Comparison of ENCODE assay signal across 19 cellular contexts in genomic region chr4:163592207-163592606, GRCh38.
DNase-seq lines count a peak whose midpoint lies in the region; TF ChIP-seq lines count a peak whose summit lies in the region.
"Had no signal": no experiment of that assay in that cellular context is flagged by ENCODE, and none has a peak within 500 bp of the region (broad histone marks: within the 10 kb centered on the region; RNA-seq: fewer than 3 reads in every experiment).

No MANE protein-coding gene starts in this region.

- H4K20me1 ChIP-seq in mammary epithelial cell (ENCODE audit: insufficient read depth, low read length) = no peaks in the 10 kb centered on the region

- WGBS in mammary epithelial cell (ENCODE audit: low coverage, missing lambda C conversion rate) = 45% methylated on average over 2 of the region's 2 CpGs
- WGBS in suprapubic skin = 37% methylated on average over 2 of the region's 2 CpGs

- H3K4me3 ChIP-seq in mammary epithelial cell (replicated peaks in 1 of 3; ENCODE audit: insufficient read depth in 1 of 3, low read depth in 2 of 3, low read length in 3 of 3) (no peak overlapping the region), suprapubic skin (no peak overlapping the region)
- H3K4me3 ChIP-seq: body of pancreas, esophagus squamous epithelium, right lobe of liver, thyroid gland had no signal

- TF ChIP-seq POLR2A in suprapubic skin (IDR thresholded peaks at IDR 0.05) = no peak

- dilution Hi-C loops in mammary epithelial cell (cut with HindIII; ENCODE audit: low sequenced_read_pairs) = no loop called here

- no peaks in the 10 kb centered on the region for H3K27me3 Mint-ChIP-seq in progenitor cell of endocrine pancreas

- H3K4me2 ChIP-seq in mammary epithelial cell (ENCODE audit: insufficient read depth, low read depth, low read length) = no peak overlapping the region

- intact Hi-C loops in mammary epithelial cell (cut with micrococcal nuclease) = no loop called here

- no peaks in the 10 kb centered on the region for H3K36me3 Mint-ChIP-seq in progenitor cell of endocrine pancreas (ENCODE audit: insufficient read depth)

- H3K27ac ChIP-seq in mammary epithelial cell (ENCODE audit: insufficient read depth, low read depth, low read length) = no peak overlapping the region
- H3K27ac ChIP-seq in suprapubic skin = no peak overlapping the region
- H3K27ac ChIP-seq: 22Rv1, body of pancreas, C4-2B, esophagus squamous epithelium, right lobe of liver, thyroid gland had no signal

- BruUV-seq in mammary epithelial cell (replicated peaks; lab: Mats Ljungman, UMichigan) = no TSS peak

- DNase-seq in DMS53 (lab: John Stamatoyannopoulos, UW) (peak; percentile 37), DMS53 treated with DMSO at 0.1 percent for 48 hours (lab: John Stamatoyannopoulos, UW; ENCODE audit: unreplicated experiment) (no peak), NAMALWA (ENCODE audit: low spot score) (peak; percentile 42), SK-N-DZ (ENCODE audit: low spot score) (peak; percentile 45), progenitor cell of endocrine pancreas (ENCODE audit: low spot score, unreplicated experiment) (no peak), mammary epithelial cell (no peak), suprapubic skin (ENCODE audit: low spot score in 2 of 2) (no peak)
- no peak for DNase-seq in activated T-cell treated with anti-CD3 and anti-CD28 coated beads, Interleukin-2, amount 50 U/mL, for 48 hours
- DNase-seq: activated naive CD4-positive, alpha-beta T cell treated with Interleukin-2 at 50 U/mL for 16 hours; body of pancreas; esophagus squamous epithelium; glutamatergic neuron; NCI-H1436; NCI-H510A treated with DMSO at 0.1 percent for 48 hours; right lobe of liver; stimulated activated CD4-positive, alpha-beta T cell treated with anti-CD3 and anti-CD28 coated beads, Interleukin-4, amount 100 ng/mL, for 1 hour; thyroid gland had no signal

- no peak overlapping the region for H3K4me3 Mint-ChIP-seq in progenitor cell of endocrine pancreas (ENCODE audit: low read depth)

- H3K4me1 ChIP-seq in mammary epithelial cell (ENCODE audit: insufficient read depth, low read length) (no peaks in the 10 kb centered on the region), suprapubic skin (no peaks in the 10 kb centered on the region)
- H3K4me1 ChIP-seq: body of pancreas, esophagus squamous epithelium, right lobe of liver, thyroid gland had no signal

- TF ChIP-seq CTCF in progenitor cell of endocrine pancreas (IDR thresholded peaks at IDR 0.05; ENCODE audit: unreplicated experiment) (no peak), mammary epithelial cell (conservative IDR thresholded peaks at IDR 0.05 in 1 of 2, IDR thresholded peaks at IDR 0.05 in 1 of 2; ENCODE audit: extremely low read depth in 1 of 2, insufficient read depth in 1 of 2, low read depth in 1 of 2, low read length in 2 of 2) (no peak), suprapubic skin (IDR thresholded peaks at IDR 0.05) (no peak)

- TF ChIP-seq EP300 in suprapubic skin (IDR thresholded peaks at IDR 0.05) = no peak

- H3K9me3 ChIP-seq in mammary epithelial cell (replicated peaks; ENCODE audit: insufficient read depth, low read length) = no peaks in the 10 kb centered on the region
- no peaks in the 10 kb centered on the region for H3K9me3 ChIP-seq in suprapubic skin
- H3K9me3 ChIP-seq: body of pancreas, esophagus squamous epithelium, right lobe of liver, thyroid gland had no signal

- H3K27me3 ChIP-seq in mammary epithelial cell (ENCODE audit: insufficient read depth, low read length) = no peaks in the 10 kb centered on the region
- H3K27me3 ChIP-seq in suprapubic skin = no peaks in the 10 kb centered on the region
- H3K27me3 ChIP-seq: body of pancreas, esophagus squamous epithelium, right lobe of liver, thyroid gland had no signal

- peaks cover 14% of the 10 kb centered on the region for H3K9me3 Mint-ChIP-seq in progenitor cell of endocrine pancreas (ENCODE audit: low read depth)

- H3K36me3 ChIP-seq in mammary epithelial cell (ENCODE audit: insufficient read depth, low read length) (no peaks in the 10 kb centered on the region), suprapubic skin (no peaks in the 10 kb centered on the region)
- H3K36me3 ChIP-seq: esophagus squamous epithelium, right lobe of liver, thyroid gland had no signal

- CTCF ChIA-PET in mammary epithelial cell (lab: Charles Lee; ENCODE audit: low non-redundant PET) = no interaction called here

- H3K4me1 Mint-ChIP-seq in progenitor cell of endocrine pancreas (ENCODE audit: low read depth) = peaks cover 42% of the 10 kb centered on the region

- in situ Hi-C loops in mammary epithelial cell (cut with MboI; ENCODE audit: low sequenced_read_pairs in 2 of 2) = no loop called here

- no peaks in the 10 kb centered on the region for H3K79me2 ChIP-seq in mammary epithelial cell (ENCODE audit: insufficient read depth, low read length)

- H3K9ac ChIP-seq in mammary epithelial cell (ENCODE audit: insufficient read depth, low read length) = no peak overlapping the region

- H3K27ac Mint-ChIP-seq in progenitor cell of endocrine pancreas = peak overlapping the region; percentile 63

- no peak overlapping the region for H2AFZ ChIP-seq in mammary epithelial cell (ENCODE audit: low read depth, low read length)

Comparison
In these comparisons a context has a peak if more than half of its experiments do, and no peak if none do; other contexts are left out.
1. DNase-seq: peak in DMS53 (single experiment), NAMALWA (single experiment) and SK-N-DZ (single experiment); none in DMS53 treated with DMSO at 0.1 percent for 48 hours (single experiment), progenitor cell of endocrine pancreas (single experiment), mammary epithelial cell (single experiment), activated T-cell treated with anti-CD3 and anti-CD28 coated beads, Interleukin-2, amount 50 U/mL, for 48 hours (0 of 2) and suprapubic skin (0 of 2).